2 cellular contexts compared by ENCODE assay signal in the genomic region with DNA sequence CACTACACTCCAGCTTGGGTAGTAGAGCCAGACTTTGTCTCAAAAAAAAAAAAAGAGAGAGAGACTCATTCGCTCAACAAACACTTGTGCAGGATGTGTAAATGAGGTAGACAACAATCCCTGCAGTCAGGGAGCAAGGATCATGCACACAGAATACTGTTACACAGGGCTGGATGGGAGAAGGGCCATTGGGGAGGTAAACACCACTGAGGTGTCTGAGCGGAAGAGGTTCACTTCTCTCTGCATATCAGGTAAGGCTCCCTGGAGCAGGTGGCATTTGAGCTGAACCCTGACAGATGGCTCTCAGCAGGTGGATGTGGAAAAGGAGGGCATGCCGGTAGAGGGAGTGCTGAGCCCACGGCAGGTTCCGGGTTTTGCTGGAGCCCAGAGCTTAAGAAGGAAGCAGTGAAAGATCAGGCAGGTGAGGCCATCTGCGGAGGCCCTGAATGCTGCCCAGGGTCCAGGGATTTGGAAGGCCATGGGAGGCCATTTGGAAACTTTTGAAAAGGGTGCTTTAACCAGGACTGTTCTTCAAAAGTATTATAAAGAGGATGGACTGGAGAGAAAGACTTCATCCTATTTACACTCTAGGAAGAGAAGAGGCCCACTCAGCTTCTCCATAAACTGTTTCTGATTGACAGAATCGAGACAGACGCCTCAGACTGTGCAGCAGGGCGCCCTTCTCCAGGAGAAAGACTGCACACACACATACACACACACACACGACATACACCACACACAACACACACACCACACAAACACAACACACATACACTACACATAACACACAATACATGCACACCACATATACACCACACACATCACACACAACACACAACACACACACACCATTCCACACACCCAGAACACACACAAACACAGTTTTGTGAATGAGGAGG.
TF ChIP-seq lines count a peak whose summit lies in the region.

No MANE protein-coding gene starts in this region.

TF ChIP-seq in GM23338, 12 proteins besides CTCF, POLR2A, EP300 and RAD21 (continued from another document and continues in another):
- TF ChIP-seq, protein P1, sequence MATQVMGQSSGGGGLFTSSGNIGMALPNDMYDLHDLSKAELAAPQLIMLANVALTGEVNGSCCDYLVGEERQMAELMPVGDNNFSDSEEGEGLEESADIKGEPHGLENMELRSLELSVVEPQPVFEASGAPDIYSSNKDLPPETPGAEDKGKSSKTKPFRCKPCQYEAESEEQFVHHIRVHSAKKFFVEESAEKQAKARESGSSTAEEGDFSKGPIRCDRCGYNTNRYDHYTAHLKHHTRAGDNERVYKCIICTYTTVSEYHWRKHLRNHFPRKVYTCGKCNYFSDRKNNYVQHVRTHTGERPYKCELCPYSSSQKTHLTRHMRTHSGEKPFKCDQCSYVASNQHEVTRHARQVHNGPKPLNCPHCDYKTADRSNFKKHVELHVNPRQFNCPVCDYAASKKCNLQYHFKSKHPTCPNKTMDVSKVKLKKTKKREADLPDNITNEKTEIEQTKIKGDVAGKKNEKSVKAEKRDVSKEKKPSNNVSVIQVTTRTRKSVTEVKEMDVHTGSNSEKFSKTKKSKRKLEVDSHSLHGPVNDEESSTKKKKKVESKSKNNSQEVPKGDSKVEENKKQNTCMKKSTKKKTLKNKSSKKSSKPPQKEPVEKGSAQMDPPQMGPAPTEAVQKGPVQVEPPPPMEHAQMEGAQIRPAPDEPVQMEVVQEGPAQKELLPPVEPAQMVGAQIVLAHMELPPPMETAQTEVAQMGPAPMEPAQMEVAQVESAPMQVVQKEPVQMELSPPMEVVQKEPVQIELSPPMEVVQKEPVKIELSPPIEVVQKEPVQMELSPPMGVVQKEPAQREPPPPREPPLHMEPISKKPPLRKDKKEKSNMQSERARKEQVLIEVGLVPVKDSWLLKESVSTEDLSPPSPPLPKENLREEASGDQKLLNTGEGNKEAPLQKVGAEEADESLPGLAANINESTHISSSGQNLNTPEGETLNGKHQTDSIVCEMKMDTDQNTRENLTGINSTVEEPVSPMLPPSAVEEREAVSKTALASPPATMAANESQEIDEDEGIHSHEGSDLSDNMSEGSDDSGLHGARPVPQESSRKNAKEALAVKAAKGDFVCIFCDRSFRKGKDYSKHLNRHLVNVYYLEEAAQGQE (IDR thresholded peaks at IDR 0.05; ENCODE audit: unreplicated experiment): no peak
- TF ChIP-seq ZNF331 (CRISPR knock-in tag; IDR thresholded peaks at IDR 0.05; ENCODE audit: low read depth): no peak
- no peak for TF ChIP-seq JUNB (IDR thresholded peaks at IDR 0.05; ENCODE audit: unreplicated experiment)
- TF ChIP-seq, protein P2, sequence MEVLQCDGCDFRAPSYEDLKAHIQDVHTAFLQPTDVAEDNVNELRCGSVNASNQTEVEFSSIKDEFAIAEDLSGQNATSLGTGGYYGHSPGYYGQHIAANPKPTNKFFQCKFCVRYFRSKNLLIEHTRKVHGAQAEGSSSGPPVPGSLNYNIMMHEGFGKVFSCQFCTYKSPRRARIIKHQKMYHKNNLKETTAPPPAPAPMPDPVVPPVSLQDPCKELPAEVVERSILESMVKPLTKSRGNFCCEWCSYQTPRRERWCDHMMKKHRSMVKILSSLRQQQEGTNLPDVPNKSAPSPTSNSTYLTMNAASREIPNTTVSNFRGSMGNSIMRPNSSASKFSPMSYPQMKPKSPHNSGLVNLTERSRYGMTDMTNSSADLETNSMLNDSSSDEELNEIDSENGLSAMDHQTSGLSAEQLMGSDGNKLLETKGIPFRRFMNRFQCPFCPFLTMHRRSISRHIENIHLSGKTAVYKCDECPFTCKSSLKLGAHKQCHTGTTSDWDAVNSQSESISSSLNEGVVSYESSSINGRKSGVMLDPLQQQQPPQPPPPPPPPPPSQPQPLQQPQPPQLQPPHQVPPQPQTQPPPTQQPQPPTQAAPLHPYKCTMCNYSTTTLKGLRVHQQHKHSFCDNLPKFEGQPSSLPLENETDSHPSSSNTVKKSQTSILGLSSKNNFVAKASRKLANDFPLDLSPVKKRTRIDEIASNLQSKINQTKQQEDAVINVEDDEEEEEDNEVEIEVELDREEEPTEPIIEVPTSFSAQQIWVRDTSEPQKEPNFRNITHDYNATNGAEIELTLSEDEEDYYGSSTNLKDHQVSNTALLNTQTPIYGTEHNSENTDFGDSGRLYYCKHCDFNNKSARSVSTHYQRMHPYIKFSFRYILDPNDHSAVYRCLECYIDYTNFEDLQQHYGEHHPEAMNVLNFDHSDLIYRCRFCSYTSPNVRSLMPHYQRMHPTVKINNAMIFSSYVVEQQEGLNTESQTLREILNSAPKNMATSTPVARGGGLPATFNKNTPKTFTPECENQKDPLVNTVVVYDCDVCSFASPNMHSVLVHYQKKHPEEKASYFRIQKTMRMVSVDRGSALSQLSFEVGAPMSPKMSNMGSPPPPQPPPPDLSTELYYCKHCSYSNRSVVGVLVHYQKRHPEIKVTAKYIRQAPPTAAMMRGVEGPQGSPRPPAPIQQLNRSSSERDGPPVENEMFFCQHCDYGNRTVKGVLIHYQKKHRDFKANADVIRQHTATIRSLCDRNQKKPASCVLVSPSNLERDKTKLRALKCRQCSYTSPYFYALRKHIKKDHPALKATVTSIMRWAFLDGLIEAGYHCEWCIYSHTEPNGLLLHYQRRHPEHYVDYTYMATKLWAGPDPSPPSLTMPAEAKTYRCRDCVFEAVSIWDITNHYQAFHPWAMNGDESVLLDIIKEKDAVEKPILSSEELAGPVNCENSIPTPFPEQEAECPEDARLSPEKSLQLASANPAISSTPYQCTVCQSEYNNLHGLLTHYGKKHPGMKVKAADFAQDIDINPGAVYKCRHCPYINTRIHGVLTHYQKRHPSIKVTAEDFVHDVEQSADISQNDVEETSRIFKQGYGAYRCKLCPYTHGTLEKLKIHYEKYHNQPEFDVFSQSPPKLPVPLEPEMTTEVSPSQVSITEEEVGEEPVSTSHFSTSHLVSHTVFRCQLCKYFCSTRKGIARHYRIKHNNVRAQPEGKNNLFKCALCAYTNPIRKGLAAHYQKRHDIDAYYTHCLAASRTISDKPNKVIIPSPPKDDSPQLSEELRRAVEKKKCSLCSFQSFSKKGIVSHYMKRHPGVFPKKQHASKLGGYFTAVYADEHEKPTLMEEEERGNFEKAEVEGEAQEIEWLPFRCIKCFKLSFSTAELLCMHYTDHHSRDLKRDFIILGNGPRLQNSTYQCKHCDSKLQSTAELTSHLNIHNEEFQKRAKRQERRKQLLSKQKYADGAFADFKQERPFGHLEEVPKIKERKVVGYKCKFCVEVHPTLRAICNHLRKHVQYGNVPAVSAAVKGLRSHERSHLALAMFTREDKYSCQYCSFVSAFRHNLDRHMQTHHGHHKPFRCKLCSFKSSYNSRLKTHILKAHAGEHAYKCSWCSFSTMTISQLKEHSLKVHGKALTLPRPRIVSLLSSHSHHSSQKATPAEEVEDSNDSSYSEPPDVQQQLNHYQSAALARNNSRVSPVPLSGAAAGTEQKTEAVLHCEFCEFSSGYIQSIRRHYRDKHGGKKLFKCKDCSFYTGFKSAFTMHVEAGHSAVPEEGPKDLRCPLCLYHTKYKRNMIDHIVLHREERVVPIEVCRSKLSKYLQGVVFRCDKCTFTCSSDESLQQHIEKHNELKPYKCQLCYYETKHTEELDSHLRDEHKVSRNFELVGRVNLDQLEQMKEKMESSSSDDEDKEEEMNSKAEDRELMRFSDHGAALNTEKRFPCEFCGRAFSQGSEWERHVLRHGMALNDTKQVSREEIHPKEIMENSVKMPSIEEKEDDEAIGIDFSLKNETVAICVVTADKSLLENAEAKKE (CRISPR knock-in tag; IDR thresholded peaks at IDR 0.05): peak; percentile 59; the same call in 1 of the 2 replicates
- TF ChIP-seq, protein P3, sequence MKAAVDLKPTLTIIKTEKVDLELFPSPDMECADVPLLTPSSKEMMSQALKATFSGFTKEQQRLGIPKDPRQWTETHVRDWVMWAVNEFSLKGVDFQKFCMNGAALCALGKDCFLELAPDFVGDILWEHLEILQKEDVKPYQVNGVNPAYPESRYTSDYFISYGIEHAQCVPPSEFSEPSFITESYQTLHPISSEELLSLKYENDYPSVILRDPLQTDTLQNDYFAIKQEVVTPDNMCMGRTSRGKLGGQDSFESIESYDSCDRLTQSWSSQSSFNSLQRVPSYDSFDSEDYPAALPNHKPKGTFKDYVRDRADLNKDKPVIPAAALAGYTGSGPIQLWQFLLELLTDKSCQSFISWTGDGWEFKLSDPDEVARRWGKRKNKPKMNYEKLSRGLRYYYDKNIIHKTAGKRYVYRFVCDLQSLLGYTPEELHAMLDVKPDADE (IDR thresholded peaks at IDR 0.05): no peak
- no peak for TF ChIP-seq EZH2 (IDR thresholded peaks at IDR 0.05; ENCODE audit: low read depth, unreplicated experiment)

TF ChIP-seq in WTC11, 78 proteins besides CTCF, POLR2A, EP300 and RAD21 (continued from another document):
- TF ChIP-seq, protein P4, sequence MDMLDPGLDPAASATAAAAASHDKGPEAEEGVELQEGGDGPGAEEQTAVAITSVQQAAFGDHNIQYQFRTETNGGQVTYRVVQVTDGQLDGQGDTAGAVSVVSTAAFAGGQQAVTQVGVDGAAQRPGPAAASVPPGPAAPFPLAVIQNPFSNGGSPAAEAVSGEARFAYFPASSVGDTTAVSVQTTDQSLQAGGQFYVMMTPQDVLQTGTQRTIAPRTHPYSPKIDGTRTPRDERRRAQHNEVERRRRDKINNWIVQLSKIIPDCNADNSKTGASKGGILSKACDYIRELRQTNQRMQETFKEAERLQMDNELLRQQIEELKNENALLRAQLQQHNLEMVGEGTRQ (CRISPR knock-in tag; IDR thresholded peaks at IDR 0.05): no peak
- TF ChIP-seq ATF1 (CRISPR knock-in tag; IDR thresholded peaks at IDR 0.05) (no peak), HMGA2 (CRISPR knock-in tag; IDR thresholded peaks at IDR 0.05) (no peak), MXD4 (CRISPR knock-in tag; IDR thresholded peaks at IDR 0.05; ENCODE audit: borderline replicate concordance) (no peak)
- TF ChIP-seq, protein P5, sequence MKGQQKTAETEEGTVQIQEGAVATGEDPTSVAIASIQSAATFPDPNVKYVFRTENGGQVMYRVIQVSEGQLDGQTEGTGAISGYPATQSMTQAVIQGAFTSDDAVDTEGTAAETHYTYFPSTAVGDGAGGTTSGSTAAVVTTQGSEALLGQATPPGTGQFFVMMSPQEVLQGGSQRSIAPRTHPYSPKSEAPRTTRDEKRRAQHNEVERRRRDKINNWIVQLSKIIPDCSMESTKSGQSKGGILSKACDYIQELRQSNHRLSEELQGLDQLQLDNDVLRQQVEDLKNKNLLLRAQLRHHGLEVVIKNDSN (CRISPR knock-in tag; IDR thresholded peaks at IDR 0.05): no peak
- TF ChIP-seq, protein P6, sequence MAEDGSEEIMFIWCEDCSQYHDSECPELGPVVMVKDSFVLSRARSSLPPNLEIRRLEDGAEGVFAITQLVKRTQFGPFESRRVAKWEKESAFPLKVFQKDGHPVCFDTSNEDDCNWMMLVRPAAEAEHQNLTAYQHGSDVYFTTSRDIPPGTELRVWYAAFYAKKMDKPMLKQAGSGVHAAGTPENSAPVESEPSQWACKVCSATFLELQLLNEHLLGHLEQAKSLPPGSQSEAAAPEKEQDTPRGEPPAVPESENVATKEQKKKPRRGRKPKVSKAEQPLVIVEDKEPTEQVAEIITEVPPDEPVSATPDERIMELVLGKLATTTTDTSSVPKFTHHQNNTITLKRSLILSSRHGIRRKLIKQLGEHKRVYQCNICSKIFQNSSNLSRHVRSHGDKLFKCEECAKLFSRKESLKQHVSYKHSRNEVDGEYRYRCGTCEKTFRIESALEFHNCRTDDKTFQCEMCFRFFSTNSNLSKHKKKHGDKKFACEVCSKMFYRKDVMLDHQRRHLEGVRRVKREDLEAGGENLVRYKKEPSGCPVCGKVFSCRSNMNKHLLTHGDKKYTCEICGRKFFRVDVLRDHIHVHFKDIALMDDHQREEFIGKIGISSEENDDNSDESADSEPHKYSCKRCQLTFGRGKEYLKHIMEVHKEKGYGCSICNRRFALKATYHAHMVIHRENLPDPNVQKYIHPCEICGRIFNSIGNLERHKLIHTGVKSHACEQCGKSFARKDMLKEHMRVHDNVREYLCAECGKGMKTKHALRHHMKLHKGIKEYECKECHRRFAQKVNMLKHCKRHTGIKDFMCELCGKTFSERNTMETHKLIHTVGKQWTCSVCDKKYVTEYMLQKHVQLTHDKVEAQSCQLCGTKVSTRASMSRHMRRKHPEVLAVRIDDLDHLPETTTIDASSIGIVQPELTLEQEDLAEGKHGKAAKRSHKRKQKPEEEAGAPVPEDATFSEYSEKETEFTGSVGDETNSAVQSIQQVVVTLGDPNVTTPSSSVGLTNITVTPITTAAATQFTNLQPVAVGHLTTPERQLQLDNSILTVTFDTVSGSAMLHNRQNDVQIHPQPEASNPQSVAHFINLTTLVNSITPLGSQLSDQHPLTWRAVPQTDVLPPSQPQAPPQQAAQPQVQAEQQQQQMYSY (CRISPR knock-in tag; IDR thresholded peaks at IDR 0.05): peak; percentile 91
